ENCODE assay signal across 21 cellular contexts in the genomic region with DNA sequence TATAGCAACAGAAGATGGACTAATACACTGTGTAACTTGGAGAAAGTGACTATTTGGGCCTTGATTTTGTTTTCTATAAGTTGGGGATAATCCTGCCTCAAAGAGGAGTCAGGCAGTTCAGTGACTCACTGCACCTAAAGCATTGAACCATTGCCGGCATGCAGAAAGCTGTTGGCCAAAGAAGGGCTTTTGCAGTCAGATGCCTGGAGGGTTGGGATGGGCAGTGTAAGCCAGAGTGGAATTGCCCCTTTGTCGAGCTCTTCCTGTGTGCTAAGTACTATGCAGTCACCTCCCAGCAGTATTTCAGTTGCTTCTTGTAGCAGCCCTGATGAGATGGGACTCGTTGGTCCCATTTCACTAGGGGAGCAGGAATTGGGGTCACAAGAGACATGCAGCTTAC.
"Had no signal": no experiment of that assay in that cellular context is flagged by ENCODE, and none has a peak within 500 bp of the region (broad histone marks: within the 10 kb centered on the region; RNA-seq: fewer than 3 reads in every experiment).

No MANE protein-coding gene starts in this region.

- H3K9me3 ChIP-seq: Peyer's patch had no signal

- H3K27ac ChIP-seq: Peyer's patch had no signal

- H3K27me3 ChIP-seq: Peyer's patch had no signal

- H3K4me3 ChIP-seq: Peyer's patch had no signal

- DNase-seq: activated CD4-positive, alpha-beta T cell treated with anti-CD3 and anti-CD28 coated beads for 48 hours; activated CD4-positive, alpha-beta T cell treated with anti-CD3 and anti-CD28 coated beads, Interleukin-2, amount 50 U/mL, for 48 hours; activated CD4-positive, CD25-positive, alpha-beta regulatory T cell treated with anti-CD3 and anti-CD28 coated beads, Interleukin-2, amount 50 U/mL, for 72 hours; activated CD8-positive, alpha-beta memory T cell treated with anti-CD3 and anti-CD28 coated beads, Interleukin-2, amount 10 ng/mL, durations not matched to agents 7 days and 5 days; activated effector memory CD4-positive, alpha-beta T cell treated with Interleukin-2 at 50 U/mL for 16 hours; activated naive CD4-positive, alpha-beta T cell; activated T-cell treated with anti-CD3 and anti-CD28 coated beads, Interleukin-2, amount 50 U/mL, for 24 hours; amygdala; Karpas-422; MM.1S; NCI-H1105; NCI-H1436; NCI-H1694 treated with DMSO at 0.1 percent for 48 hours; NCI-H2029 treated with DMSO at 0.1 percent for 48 hours; NCI-H510A treated with DMSO at 0.1 percent for 48 hours; NCI-H69; NK-92 treated with Interleukin-12 subunit alpha and Interleukin-12 subunit beta, amount 100 ng/mL, for 24 hours; OCI-M1; Peyer's patch; SHP77 treated with DMSO at 0.1 percent for 48 hours had no signal

- ATAC-seq: activated CD8-positive, alpha-beta memory T cell treated with anti-CD3 and anti-CD28 coated beads, Interleukin-2, amount 10 ng/mL, durations not matched to agents 7 days and 5 days; WTC11 had no signal

- H3K4me1 ChIP-seq: Peyer's patch had no signal
